In the genomic region with DNA sequence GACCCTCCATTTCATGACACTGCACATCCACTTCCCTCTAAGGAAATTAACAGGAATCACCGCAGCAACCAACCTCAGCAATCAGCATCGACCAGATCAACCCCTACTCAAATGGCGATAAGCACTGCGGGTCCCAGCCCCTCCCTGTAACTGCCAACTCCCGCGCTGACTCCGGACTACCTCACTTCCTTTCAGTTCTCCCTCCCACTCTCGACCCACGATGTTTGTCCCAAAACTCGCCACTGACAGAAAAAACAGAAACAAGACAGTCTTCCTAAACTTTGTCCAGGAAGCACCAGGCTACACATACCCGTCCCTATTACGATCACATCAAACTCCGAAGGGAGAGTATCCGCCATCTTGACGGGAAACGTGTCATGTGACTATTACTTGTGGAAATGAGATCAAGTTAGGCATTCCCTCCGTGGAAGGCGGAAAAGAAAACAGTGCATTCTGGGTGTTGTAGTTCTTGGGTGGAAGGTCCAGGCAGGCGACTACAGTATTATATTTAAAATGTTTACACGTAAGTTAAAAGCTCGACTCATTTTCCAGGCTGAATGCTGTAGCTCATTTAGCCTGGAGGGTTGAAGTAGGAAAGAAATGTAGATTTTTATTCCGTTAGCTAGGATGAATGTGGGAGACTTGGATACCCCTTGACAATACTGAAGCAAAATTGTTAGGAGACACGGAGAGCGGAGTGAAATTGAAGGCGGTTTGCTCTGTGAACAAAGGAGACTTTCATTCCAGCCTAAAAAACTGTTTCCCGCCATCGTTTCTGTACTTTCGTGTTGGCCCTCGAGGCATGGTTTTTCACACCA, we compare ENCODE assay signal across 8 cellular contexts. TPM values are rescaled to one million over a fixed set of nuclear protein-coding genes. Genes with fewer than 3 reads are reported as not detected.
DNase-seq lines count a peak whose midpoint lies in the region; ATAC-seq and TF ChIP-seq lines count a peak whose summit lies in the region.

A gene with protein sequence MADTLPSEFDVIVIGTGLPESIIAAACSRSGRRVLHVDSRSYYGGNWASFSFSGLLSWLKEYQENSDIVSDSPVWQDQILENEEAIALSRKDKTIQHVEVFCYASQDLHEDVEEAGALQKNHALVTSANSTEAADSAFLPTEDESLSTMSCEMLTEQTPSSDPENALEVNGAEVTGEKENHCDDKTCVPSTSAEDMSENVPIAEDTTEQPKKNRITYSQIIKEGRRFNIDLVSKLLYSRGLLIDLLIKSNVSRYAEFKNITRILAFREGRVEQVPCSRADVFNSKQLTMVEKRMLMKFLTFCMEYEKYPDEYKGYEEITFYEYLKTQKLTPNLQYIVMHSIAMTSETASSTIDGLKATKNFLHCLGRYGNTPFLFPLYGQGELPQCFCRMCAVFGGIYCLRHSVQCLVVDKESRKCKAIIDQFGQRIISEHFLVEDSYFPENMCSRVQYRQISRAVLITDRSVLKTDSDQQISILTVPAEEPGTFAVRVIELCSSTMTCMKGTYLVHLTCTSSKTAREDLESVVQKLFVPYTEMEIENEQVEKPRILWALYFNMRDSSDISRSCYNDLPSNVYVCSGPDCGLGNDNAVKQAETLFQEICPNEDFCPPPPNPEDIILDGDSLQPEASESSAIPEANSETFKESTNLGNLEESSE (minus strand): TSS at position 385 of the 818 bp plus-strand sequence. CDS start 26 bp downstream, at position 359.

- no peak within 1 kb of the TSS for H3K4me3 Mint-ChIP-seq in activated T-helper 17 cell treated with anti-CD3 and anti-CD28 coated beads, Interleukin-2, amount 50 U/mL, for 72 hours

- H3K79me2 ChIP-seq in DOHH2 (ENCODE audit: control insufficient read depth, low read length) (peaks cover 47% of the 10 kb centered on the region), GM23248 (ENCODE audit: insufficient read depth) (peaks cover 46% of the 10 kb centered on the region)

- TF ChIP-seq CTCF in DOHH2 (IDR thresholded peaks at IDR 0.05; ENCODE audit: low read depth, low read length, poor library complexity, severe bottlenecking) (no peak), ovary (IDR thresholded peaks at IDR 0.05) (no peak), tibial nerve (IDR thresholded peaks at IDR 0.05) (no peak)

- H3K9me3 ChIP-seq in DOHH2 (ENCODE audit: control insufficient read depth, insufficient read depth, low read length) = no peaks in the 10 kb centered on the region
- no peaks in the 10 kb centered on the region for H3K9me3 ChIP-seq in GM23248 (ENCODE audit: low read depth)
- H3K9me3 ChIP-seq in MG63 = no peaks in the 10 kb centered on the region
- H3K9me3 ChIP-seq in ovary = no peaks in the 10 kb centered on the region
- no peaks in the 10 kb centered on the region for H3K9me3 ChIP-seq in tibial nerve

- peak within 1 kb of the TSS; percentile 99 for H2AFZ ChIP-seq in GM23248

- no peaks in the 10 kb centered on the region for H3K9me3 Mint-ChIP-seq in activated T-helper 17 cell treated with anti-CD3 and anti-CD28 coated beads, Interleukin-2, amount 50 U/mL, for 72 hours

- DNase-seq in GM23248 = peak; percentile 87
- DNase-seq in MG63 = peak; percentile 40
- DNase-seq in globus pallidus (ENCODE audit: low spot score) = peak; percentile 87
- peak; percentile 45 to 68 (median 51) for DNase-seq in ovary
- peak; percentile 14 to 71 for DNase-seq in tibial nerve (ENCODE audit: low spot score in 2 of 2)
- DNase-seq in DMS 273 treated with DMSO at 0.1 percent for 48 hours (lab: John Stamatoyannopoulos, UW) = no peak

- H3K27ac ChIP-seq in DOHH2 (ENCODE audit: low read depth, low read length) (peak within 1 kb of the TSS; percentile 61), GM23248 (peak within 1 kb of the TSS; percentile 99), ovary (peak within 1 kb of the TSS; percentile 39 to 70), tibial nerve (peak within 1 kb of the TSS; percentile 79 to 92 (median 83))

- H3K4me1 ChIP-seq in DOHH2 (ENCODE audit: control insufficient read depth, low read length) (peaks cover 13% of the 10 kb centered on the region), GM23248 (ENCODE audit: insufficient read depth) (peaks cover 12% of the 10 kb centered on the region; the same call in 1 of the 2 replicates), ovary (ENCODE audit: insufficient read depth) (no peaks in the 10 kb centered on the region), tibial nerve (peaks cover 0 to 14% (median 0%) of the 10 kb centered on the region in 4 donors)

- intact Hi-C loops in ovary (cut with DNase I) = no loop called here

- no peaks in the 10 kb centered on the region for H3K27me3 ChIP-seq in DOHH2 (ENCODE audit: control insufficient read depth, low read length)
- H3K27me3 ChIP-seq in GM23248 (replicated peaks; ENCODE audit: insufficient read depth) = no peaks in the 10 kb centered on the region
- no peaks in the 10 kb centered on the region for H3K27me3 ChIP-seq in MG63
- H3K27me3 ChIP-seq in ovary = no peaks in the 10 kb centered on the region
- no peaks in the 10 kb centered on the region for H3K27me3 ChIP-seq in tibial nerve

- no peak within 1 kb of the TSS for H3K27ac Mint-ChIP-seq in activated T-helper 17 cell treated with anti-CD3 and anti-CD28 coated beads, Interleukin-2, amount 50 U/mL, for 72 hours

- H3K9me2 ChIP-seq in DOHH2 (replicated peaks; ENCODE audit: control insufficient read depth, low read length) (no peaks in the 10 kb centered on the region), GM23248 (ENCODE audit: insufficient read depth) (no peaks in the 10 kb centered on the region)

- 0 to 2% methylated on average over 24 to 29 of the region's 29 CpGs for WGBS in GM23248 (ENCODE audit: low coverage in 1 of 2, low lambda C conversion rate in 2 of 2, missing lambda C conversion rate in 2 of 2), 2 experiments
- 17 to 24% (median 23%) methylated on average over 29 of the region's 29 CpGs for WGBS in ovary, 3 donors
- WGBS in tibial nerve, 2 donors = 0 to 24% methylated on average over 28 to 29 of the region's 29 CpGs

- H3K4me2 ChIP-seq in DOHH2 (ENCODE audit: low read length) (peak within 1 kb of the TSS; percentile 78), GM23248 (ENCODE audit: unreplicated experiment) (peak within 1 kb of the TSS; percentile 90)

- H4K20me1 ChIP-seq in DOHH2 (ENCODE audit: control insufficient read depth, insufficient read depth, low read depth, low read length) = no peaks in the 10 kb centered on the region
- H4K20me1 ChIP-seq in GM23248 (ENCODE audit: insufficient read depth) = no peaks in the 10 kb centered on the region

- peaks cover 15% of the 10 kb centered on the region for H3K36me3 Mint-ChIP-seq in activated T-helper 17 cell treated with anti-CD3 and anti-CD28 coated beads, Interleukin-2, amount 50 U/mL, for 72 hours (ENCODE audit: low read depth)

- TF ChIP-seq POLR2A in ovary (IDR thresholded peaks at IDR 0.05) (peak; percentile 33), tibial nerve (IDR thresholded peaks at IDR 0.05) (peak in 1 of 2 donors; percentile 57)

- H3K27me3 Mint-ChIP-seq in activated T-helper 17 cell treated with anti-CD3 and anti-CD28 coated beads, Interleukin-2, amount 50 U/mL, for 72 hours = peaks cover 4% of the 10 kb centered on the region

- no peaks in the 10 kb centered on the region for H3K4me1 Mint-ChIP-seq in activated T-helper 17 cell treated with anti-CD3 and anti-CD28 coated beads, Interleukin-2, amount 50 U/mL, for 72 hours

- H3K9ac ChIP-seq in GM23248 = peak within 1 kb of the TSS; percentile 98

- TF ChIP-seq EP300 in ovary (IDR thresholded peaks at IDR 0.05) = peak; percentile 17
- peak; percentile 49 to 97 for TF ChIP-seq EP300 in tibial nerve (IDR thresholded peaks at IDR 0.05)

- peak; percentile 97 for ATAC-seq in activated T-helper 17 cell treated with anti-CD3 and anti-CD28 coated beads, Interleukin-2, amount 50 U/mL, for 72 hours (replicated peaks)

- H3K36me3 ChIP-seq in DOHH2 (ENCODE audit: control insufficient read depth, low read length) (peaks cover 4% of the 10 kb centered on the region; the same call in 1 of the 2 replicates), GM23248 (ENCODE audit: low read depth) (no peaks in the 10 kb centered on the region), MG63 (no peaks in the 10 kb centered on the region; the same call in 1 of the 2 replicates), ovary (no peaks in the 10 kb centered on the region), tibial nerve (no peaks in the 10 kb centered on the region)

- H3F3A ChIP-seq in DOHH2 (ENCODE audit: control insufficient read depth, insufficient read depth) = no peaks in the 10 kb centered on the region
- H3F3A ChIP-seq in GM23248 (ENCODE audit: insufficient read depth) = peaks cover 6% of the 10 kb centered on the region; the same call in 1 of the 2 replicates

- peak within 1 kb of the TSS; percentile 93 for H3K4me3 ChIP-seq in DOHH2 (ENCODE audit: low read length)
- H3K4me3 ChIP-seq in GM23248 = peak within 1 kb of the TSS; percentile 98
- peak within 1 kb of the TSS; percentile 62 for H3K4me3 ChIP-seq in MG63
- peak within 1 kb of the TSS; percentile 40 for H3K4me3 ChIP-seq in ovary
- peak within 1 kb of the TSS; percentile 34 to 59 (median 47) for H3K4me3 ChIP-seq in tibial nerve

- in situ Hi-C loops in GM23248 (cut with MboI) = no loop called here

RNA-seq across cellular contexts. Expression of the gene that starts here (rescaled TPM):
- 19.8 and 22.5 TPM in 2 replicates for total RNA-seq in GM23248 (2014; rRNA removed; shearing (Covaris generic))
- 13.4 and 15.2 TPM in 2 replicates for polyA plus RNA-seq in GM23248 (2016; fragmentation: Nextera tagmentation; extraction: Ambion mirVana)
- total RNA-seq in MG63 (2014; rRNA removed; shearing (Covaris generic); ENCODE audit: low replicate concordance) = 8.0 and 15.5 TPM in 2 replicates
- 10 to 100 TPM; 14.8 to 20.5 TPM for total RNA-seq in activated T-helper 17 cell treated with anti-CD3 and anti-CD28 coated beads, Interleukin-2, amount 50 U/mL, for 72 hours
- 10 to 100 TPM; 12.7 to 23.9 (median 18.3) TPM for total RNA-seq in ovary
- polyA plus RNA-seq in ovary = 1 to 10 TPM; 9.5 to 9.7 TPM
- 10 to 100 TPM; 16.2 to 27.8 (median 18.1) TPM for total RNA-seq in tibial nerve

Comparison
In these comparisons a context has a peak if more than half of its experiments do, and no peak if none do; other contexts are left out.
1. H3K4me3 ChIP-seq: peak in every context shown above with its lines; median percentile 98 in GM23248; 93 in DOHH2; 62 in MG63; 47 in tibial nerve; 40 in ovary.